17 cellular contexts compared by ENCODE assay signal in the genomic region with DNA sequence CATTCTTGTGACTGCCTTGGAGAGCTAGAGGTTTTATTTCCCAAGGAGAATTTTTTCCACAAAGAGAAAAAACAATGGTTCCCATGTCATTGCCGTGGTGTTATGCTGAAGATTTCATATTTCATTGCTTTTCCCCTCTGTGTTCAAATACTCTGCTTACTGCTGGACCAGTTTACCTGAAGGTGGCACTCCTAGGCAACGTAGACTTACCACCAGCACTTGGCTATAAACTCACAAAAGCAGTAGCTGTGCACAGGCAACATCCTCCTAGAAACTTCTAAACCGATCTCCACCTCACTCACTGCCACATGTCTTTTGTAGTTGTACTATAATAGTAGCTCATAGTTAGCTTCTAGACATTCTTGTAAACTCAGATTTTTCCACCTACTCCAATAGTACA.
A peak's percentile ranks its signal among the peaks of the same experiment; 100 is the strongest.
DNase-seq lines count a peak whose midpoint lies in the region; ATAC-seq, FAIRE-seq and TF ChIP-seq lines count a peak whose summit lies in the region.
"Had no signal": no experiment of that assay in that cellular context is flagged by ENCODE, and none has a peak within 500 bp of the region (broad histone marks: within the 10 kb centered on the region; RNA-seq: fewer than 3 reads in every experiment).

No MANE protein-coding gene starts in this region.

- 12 to 24% methylated on average over 3 of the region's 3 CpGs for WGBS in body of pancreas, 2 donors
- 18 to 24% methylated on average over 3 of the region's 3 CpGs for WGBS in pancreas, 2 donors
- 31 to 41% methylated on average over 3 of the region's 3 CpGs for WGBS in aorta, 2 donors

- DNase-seq in H54 (ENCODE audit: insufficient read length, low spot score) = no peak
- DNase-seq in NB4 (ENCODE audit: low read depth) = peak; percentile 10
- DNase-seq in body of pancreas = peak; percentile 25 to 40 (median 32)
- DNase-seq in pancreas = peak in 2 of 6 donors; percentile 10 to 36
- no peak for DNase-seq in MG63
- DNase-seq in aorta = no peak
- DNase-seq: activated CD8-positive, alpha-beta T cell treated with anti-CD3 and anti-CD28 coated beads, Interleukin-2, amount 10 ng/mL, durations not matched to agents 7 days and 5 days; activated gamma-delta T cell; erythroblast; NCI-H2081 treated with DMSO at 0.1 percent for 48 hours; nucleus accumbens; PC-9; small intestine; T-helper 9 cell had no signal

- H3K27ac ChIP-seq in body of pancreas (no peak overlapping the region), pancreas (no peak overlapping the region), aorta (ENCODE audit: low read depth in 1 of 2, low read length in 2 of 2) (no peak overlapping the region)
- H3K27ac ChIP-seq: PC-9, suprapubic skin had no signal

- H3K36me3 ChIP-seq in body of pancreas (replicated peaks in 1 of 2; ENCODE audit: insufficient read depth in 1 of 2, low read depth in 2 of 2) (no peaks in the 10 kb centered on the region), pancreas (no peaks in the 10 kb centered on the region), MG63 (no peaks in the 10 kb centered on the region), aorta (ENCODE audit: control insufficient read depth in 1 of 2, insufficient read depth in 2 of 2, low read length in 1 of 2) (no peaks in the 10 kb centered on the region)
- H3K36me3 ChIP-seq: suprapubic skin had no signal

- H3K27me3 ChIP-seq in body of pancreas (no peaks in the 10 kb centered on the region), pancreas (no peaks in the 10 kb centered on the region), MG63 (no peaks in the 10 kb centered on the region), aorta (ENCODE audit: control insufficient read depth in 1 of 2, insufficient read depth in 2 of 2, low read length in 1 of 2) (no peaks in the 10 kb centered on the region)
- H3K27me3 ChIP-seq: suprapubic skin had no signal

- H3K4me3 ChIP-seq in NB4 (ENCODE audit: low read depth, low read length) = no peak overlapping the region
- no peak overlapping the region for H3K4me3 ChIP-seq in body of pancreas
- no peak overlapping the region for H3K4me3 ChIP-seq in pancreas
- no peak overlapping the region for H3K4me3 ChIP-seq in MG63
- no peak overlapping the region for H3K4me3 ChIP-seq in aorta (ENCODE audit: low read length in 2 of 2)
- H3K4me3 ChIP-seq: PC-9, suprapubic skin had no signal

- no peaks in the 10 kb centered on the region for H3K9me3 ChIP-seq in body of pancreas
- H3K9me3 ChIP-seq in pancreas = no peaks in the 10 kb centered on the region
- no peaks in the 10 kb centered on the region for H3K9me3 ChIP-seq in MG63
- no peaks in the 10 kb centered on the region for H3K9me3 ChIP-seq in aorta (ENCODE audit: control insufficient read depth, low read length)
- H3K9me3 ChIP-seq: suprapubic skin had no signal

- H3K4me1 ChIP-seq in body of pancreas (no peaks in the 10 kb centered on the region), pancreas (no peaks in the 10 kb centered on the region), aorta (ENCODE audit: control insufficient read depth in 1 of 2, insufficient read depth in 2 of 2, low read length in 2 of 2) (no peaks in the 10 kb centered on the region)
- H3K4me1 ChIP-seq: suprapubic skin had no signal

- TF ChIP-seq POLR2A in H54 (IDR thresholded peaks at IDR 0.05; ENCODE audit: low read depth, low read length) (no peak), NB4 (IDR thresholded peaks at IDR 0.05; ENCODE audit: extremely low read depth, insufficient read length) (no peak), body of pancreas (IDR thresholded peaks at IDR 0.05) (no peak)

- TF ChIP-seq CTCF in NB4 (IDR thresholded peaks at IDR 0.05; ENCODE audit: low read depth, low read length) (no peak), body of pancreas (IDR thresholded peaks at IDR 0.05) (peak in 6 of 7 experiments; percentile 30 to 62 (median 58)), pancreas (IDR thresholded peaks at IDR 0.05) (peak in 1 of 4 donors; percentile 7)

- peak; percentile 71 for FAIRE-seq in H54 (lab: Jason Lieb, UNC)
- no peak for FAIRE-seq in pancreas (lab: Jason Lieb, UNC)
- FAIRE-seq: HepG2, small intestine had no signal

- peak; percentile 64 for ATAC-seq in body of pancreas
- ATAC-seq in pancreas = peak; percentile 48 to 86 (median 78)
- ATAC-seq in aorta (ENCODE audit: low FRiP score) = no peak
- ATAC-seq in GM21367 (IDR thresholded peaks at IDR 0.05; ENCODE audit: unreplicated experiment) = no peak
- ATAC-seq: activated CD8-positive, alpha-beta T cell treated with anti-CD3 and anti-CD28 coated beads, Interleukin-2, amount 10 ng/mL, durations not matched to agents 7 days and 5 days; HepG2 had no signal

- intact Hi-C loops in body of pancreas (cut with DNase I) = no loop called here
- intact Hi-C loops in pancreas (cut with DNase I) = no loop called here
- intact Hi-C loops in aorta (cut with DNase I) = no loop called here

Comparison
In these comparisons a context has a peak if more than half of its experiments do, and no peak if none do; other contexts are left out.
1. DNase-seq: peak in NB4 (single experiment) and body of pancreas (4 of 4); none in H54 (single experiment), MG63 (single experiment) and aorta (0 of 2).
2. ATAC-seq: peak in body of pancreas (single experiment) and pancreas (4 of 4); none in aorta (single experiment) and GM21367 (single experiment).